2 cellular contexts compared by ENCODE assay signal in genomic region chr17:74145756-74146155, GRCh38.
TF ChIP-seq lines count a peak whose summit lies in the region.

No MANE protein-coding gene starts in this region.

TF ChIP-seq in HepG2, 621 proteins besides CTCF, POLR2A, EP300 and RAD21:
- no peak for TF ChIP-seq EED (CRISPR knock-in tag; IDR thresholded peaks at IDR 0.05)
- peak; percentile 72 for TF ChIP-seq ZNF263 (CRISPR knock-in tag; IDR thresholded peaks at IDR 0.05)

TF ChIP-seq in H1, 55 proteins besides CTCF, POLR2A, EP300 and RAD21:
- TF ChIP-seq CTBP2 (IDR thresholded peaks at IDR 0.05; ENCODE audit: borderline replicate concordance, insufficient read depth, insufficient read length, low read length) (no peak), TCF12 (IDR thresholded peaks at IDR 0.05; ENCODE audit: low read depth, low read length) (no peak), POU5F1 (IDR thresholded peaks at IDR 0.05; ENCODE audit: low read depth, low read length) (no peak), MAFK (IDR thresholded peaks at IDR 0.05; ENCODE audit: low read depth, low read length) (no peak), KDM5A (IDR thresholded peaks at IDR 0.05; ENCODE audit: low read length) (no peak), NRF1 (IDR thresholded peaks at IDR 0.05; ENCODE audit: low read depth, low read length) (no peak), KDM4A (IDR thresholded peaks at IDR 0.05; ENCODE audit: low read depth, low read length, severe bottlenecking) (no peak), JUND (IDR thresholded peaks at IDR 0.05; ENCODE audit: low read length) (no peak), YY1 (IDR thresholded peaks at IDR 0.05; ENCODE audit: low read depth, low read length) (no peak), E2F6 (IDR thresholded peaks at IDR 0.05) (no peak)
